ENCODE assay signal across 11 cellular contexts in genomic region chr10:98316661-98317060, GRCh38. TPM values are rescaled to one million over a fixed set of nuclear protein-coding genes. Genes with fewer than 3 reads are reported as not detected.
DNase-seq lines count a peak whose midpoint lies in the region; ATAC-seq, FAIRE-seq and TF ChIP-seq lines count a peak whose summit lies in the region.
"Had no signal": no experiment of that assay in that cellular context is flagged by ENCODE, and none has a peak within 500 bp of the region (broad histone marks: within the 10 kb centered on the region; RNA-seq: fewer than 3 reads in every experiment).

No MANE protein-coding gene starts in this region.

- H3K4me3 ChIP-seq in right atrium auricular region (no peak overlapping the region), astrocyte (ENCODE audit: insufficient read depth, low read depth, low read length) (no peak overlapping the region), left ventricle myocardium inferior (no peak overlapping the region), upper lobe of right lung (no peak overlapping the region)
- H3K4me3 ChIP-seq: thoracic aorta had no signal

- FAIRE-seq in astrocyte (lab: Jason Lieb, UNC) (peak; percentile 23), GM19239 (lab: Jason Lieb, UNC) (no peak)

- peaks cover 3% of the 10 kb centered on the region for H3K9me3 Mint-ChIP-seq in astrocyte (ENCODE audit: unreplicated experiment)
- no peaks in the 10 kb centered on the region for H3K9me3 Mint-ChIP-seq in stimulated activated naive B cell treated with anti-CD40 and anti-IgM and Interleukin-4, amounts not matched to agents 10 μg/mL and 1 μg/mL and 100 μg/mL, for 72 hours

- H3K27ac ChIP-seq in right atrium auricular region (peak overlapping the region in 1 of 2 donors; percentile 61), astrocyte (ENCODE audit: low read depth, low read length) (peak overlapping the region; percentile 24), left ventricle myocardium inferior (replicated peaks) (peak overlapping the region; percentile 53), upper lobe of right lung (no peak overlapping the region)
- H3K27ac ChIP-seq: thoracic aorta had no signal

- H3K4me1 Mint-ChIP-seq in astrocyte (ENCODE audit: low read depth, unreplicated experiment), result peaks cover 20% of the 10 kb centered on the region
- H3K4me1 Mint-ChIP-seq in stimulated activated naive B cell treated with anti-CD40 and anti-IgM and Interleukin-4, amounts not matched to agents 10 μg/mL and 1 μg/mL and 100 μg/mL, for 72 hours, result peaks cover 10 to 17% of the 10 kb centered on the region in 2 donors

- peaks cover 0 to 16% of the 10 kb centered on the region in 2 donors for H3K4me1 ChIP-seq in right atrium auricular region
- H3K4me1 ChIP-seq in astrocyte (ENCODE audit: insufficient read depth, low read length), result peaks cover 14% of the 10 kb centered on the region
- H3K4me1 ChIP-seq in left ventricle myocardium inferior, result peaks cover 17% of the 10 kb centered on the region
- H3K4me1 ChIP-seq in upper lobe of right lung, result peaks cover 13% of the 10 kb centered on the region

- H3K27me3 ChIP-seq in right atrium auricular region (no peaks in the 10 kb centered on the region), astrocyte (ENCODE audit: insufficient read depth, low read length) (no peaks in the 10 kb centered on the region), left ventricle myocardium inferior (ENCODE audit: low read depth) (no peaks in the 10 kb centered on the region), upper lobe of right lung (no peaks in the 10 kb centered on the region)

- no peaks in the 10 kb centered on the region for H3K36me3 Mint-ChIP-seq in astrocyte (ENCODE audit: low read depth, unreplicated experiment)
- H3K36me3 Mint-ChIP-seq in stimulated activated naive B cell treated with anti-CD40 and anti-IgM and Interleukin-4, amounts not matched to agents 10 μg/mL and 1 μg/mL and 100 μg/mL, for 72 hours, result no peaks in the 10 kb centered on the region

- no peak overlapping the region for H3K4me3 Mint-ChIP-seq in astrocyte (ENCODE audit: unreplicated experiment)
- H3K4me3 Mint-ChIP-seq in stimulated activated naive B cell treated with anti-CD40 and anti-IgM and Interleukin-4, amounts not matched to agents 10 μg/mL and 1 μg/mL and 100 μg/mL, for 72 hours, result no peak overlapping the region

- H3K4me2 ChIP-seq in astrocyte (ENCODE audit: low read length), result peak overlapping the region; percentile 57

- H3K36me3 ChIP-seq in right atrium auricular region (no peaks in the 10 kb centered on the region), astrocyte (ENCODE audit: insufficient read depth, low read length) (no peaks in the 10 kb centered on the region), left ventricle myocardium inferior (no peaks in the 10 kb centered on the region), upper lobe of right lung (no peaks in the 10 kb centered on the region)
- H3K36me3 ChIP-seq: thoracic aorta had no signal

- peaks cover 5% of the 10 kb centered on the region for H3K27me3 Mint-ChIP-seq in astrocyte (ENCODE audit: low read depth, unreplicated experiment)
- peaks cover 4 to 17% of the 10 kb centered on the region in 2 donors for H3K27me3 Mint-ChIP-seq in stimulated activated naive B cell treated with anti-CD40 and anti-IgM and Interleukin-4, amounts not matched to agents 10 μg/mL and 1 μg/mL and 100 μg/mL, for 72 hours

- no peak for TF ChIP-seq CTCF in right atrium auricular region (IDR thresholded peaks at IDR 0.05)
- TF ChIP-seq CTCF in astrocyte (IDR thresholded peaks at IDR 0.05; ENCODE audit: insufficient read depth, low read depth, low read length), result no peak
- no peak for TF ChIP-seq CTCF in left ventricle myocardium inferior (IDR thresholded peaks at IDR 0.05; ENCODE audit: borderline replicate concordance)
- no peak for TF ChIP-seq CTCF in upper lobe of right lung (IDR thresholded peaks at IDR 0.05)

- H3K79me2 ChIP-seq in astrocyte (ENCODE audit: insufficient read depth, low read length), result no peaks in the 10 kb centered on the region

- H3K27ac Mint-ChIP-seq in astrocyte (ENCODE audit: unreplicated experiment), result peak overlapping the region; percentile 71
- H3K27ac Mint-ChIP-seq in stimulated activated naive B cell treated with anti-CD40 and anti-IgM and Interleukin-4, amounts not matched to agents 10 μg/mL and 1 μg/mL and 100 μg/mL, for 72 hours, result no peak overlapping the region

- no peak overlapping the region for H2AFZ ChIP-seq in astrocyte (ENCODE audit: low read depth, low read length)

- intact Hi-C loops in Right ventricle myocardium superior (cut with DNase I), result no loop called here
- intact Hi-C loops in left ventricle myocardium inferior (cut with micrococcal nuclease), result no loop called here
- intact Hi-C loops in upper lobe of right lung (cut with DNase I), result no loop called here

- DNase-seq in Right ventricle myocardium superior, result no peak
- no peak for DNase-seq in right atrium auricular region (ENCODE audit: low spot score)
- DNase-seq in astrocyte (ENCODE audit: low read depth), result peak; percentile 50
- no peak for DNase-seq in left ventricle myocardium inferior
- DNase-seq in upper lobe of right lung, result no peak
- no peak for DNase-seq in GM19239 (ENCODE audit: insufficient read length, low spot score)
- DNase-seq in stimulated activated naive B cell treated with anti-CD40 and anti-IgM and Interleukin-4, amounts not matched to agents 10 μg/mL and 1 μg/mL and 100 μg/mL, for 72 hours, result no peak
- DNase-seq: activated CD4-positive, CD25-positive, alpha-beta regulatory T cell treated with anti-CD3 and anti-CD28 coated beads, Interleukin-2, amount 50 U/mL, for 72 hours; caudate nucleus had no signal

- no peaks in the 10 kb centered on the region for H4K20me1 ChIP-seq in astrocyte (ENCODE audit: insufficient read depth, low read length)

- no peak overlapping the region for H3K9ac ChIP-seq in astrocyte (ENCODE audit: low read length)

- peak; percentile 77 for ATAC-seq in Right ventricle myocardium superior (ENCODE audit: poor library complexity)
- peak; percentile 11 for ATAC-seq in upper lobe of right lung
- no peak for ATAC-seq in HG03139 (IDR thresholded peaks at IDR 0.05; ENCODE audit: unreplicated experiment)
- no peak for ATAC-seq in stimulated activated naive B cell treated with anti-CD40 and anti-IgM and Interleukin-4, amounts not matched to agents 10 μg/mL and 1 μg/mL and 100 μg/mL, for 72 hours (replicated peaks)

- H3K9me3 ChIP-seq in right atrium auricular region (no peaks in the 10 kb centered on the region), astrocyte (ENCODE audit: insufficient read depth, low read depth, low read length) (no peaks in the 10 kb centered on the region), left ventricle myocardium inferior (replicated peaks) (no peaks in the 10 kb centered on the region), upper lobe of right lung (no peaks in the 10 kb centered on the region)
- H3K9me3 ChIP-seq: thoracic aorta had no signal

RNA-seq across cellular contexts. Expression of gene LOXL4, which starts 48.7 kb away (rescaled TPM):
- total RNA-seq in Right ventricle myocardium superior, result 0.51 TPM
- total RNA-seq in right atrium auricular region, result 1 to 10 TPM; 1.5 to 1.6 TPM
- total RNA-seq in astrocyte, result 26.6 and 41.2 TPM in 2 replicates
- total RNA-seq in left ventricle myocardium inferior, result 1.4 TPM
- total RNA-seq in upper lobe of right lung, result 6.2 TPM

Comparison
In these comparisons a context has a peak if more than half of its experiments do, and no peak if none do; other contexts are left out.
1. ATAC-seq: peak in Right ventricle myocardium superior (single experiment) and upper lobe of right lung (single experiment); none in HG03139 (single experiment) and stimulated activated naive B cell treated with anti-CD40 and anti-IgM and Interleukin-4, amounts not matched to agents 10 μg/mL and 1 μg/mL and 100 μg/mL, for 72 hours (0 of 2).